Comparison of ENCODE assay signal across 39 cellular contexts in the genomic region with DNA sequence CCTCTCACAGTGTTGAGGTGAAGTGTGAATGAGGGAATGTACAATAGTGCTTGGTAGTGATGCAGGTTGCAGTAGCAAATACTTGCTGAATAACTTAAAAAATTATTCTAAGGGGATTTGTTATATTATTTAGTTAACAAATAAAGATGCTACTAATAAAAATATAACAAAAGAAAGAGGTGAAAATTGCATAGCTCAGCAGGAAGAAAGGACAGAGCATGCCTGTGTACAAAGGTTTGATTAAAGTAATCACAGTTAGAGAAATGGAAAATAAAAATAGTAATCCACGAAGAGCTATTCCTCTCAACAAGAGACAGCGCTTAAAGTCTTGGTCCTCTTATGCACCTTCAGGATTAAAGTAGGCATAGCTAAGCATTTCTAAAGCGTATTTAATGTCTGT.
"Had no signal": no experiment of that assay in that cellular context is flagged by ENCODE, and none has a peak within 500 bp of the region (broad histone marks: within the 10 kb centered on the region; RNA-seq: fewer than 3 reads in every experiment).

No MANE protein-coding gene starts in this region.

- H3K27me3 ChIP-seq: adrenal gland, ascending aorta, body of pancreas, brain microvascular endothelial cell, breast epithelium, cardiac muscle cell had no signal

- H3K4me3 Mint-ChIP-seq: activated naive CD4-positive, alpha-beta T cell treated with anti-CD3 and anti-CD28 coated beads for 36 hours; activated naive CD4-positive, alpha-beta T cell treated with anti-CD3 and anti-CD28 coated beads, Interleukin-2, amount 10 ng/mL, durations not matched to agents 7 days and 5 days; activated naive CD4-positive, alpha-beta T cell treated with anti-CD3 and anti-CD28 coated beads, Interleukin-2, amount 50 U/mL, for 24 hours; activated naive CD8-positive, alpha-beta T cell; activated naive CD8-positive, alpha-beta T cell treated with anti-CD3 and anti-CD28 coated beads for 36 hours; activated naive CD8-positive, alpha-beta T cell treated with anti-CD3 and anti-CD28 coated beads, Interleukin-2, amount 10 ng/mL, durations not matched to agents 7 days and 5 days; activated naive CD8-positive, alpha-beta T cell treated with anti-CD3 and anti-CD28 coated beads, Interleukin-2, amount 50 U/mL, for 24 hours; activated T-cell treated with anti-CD3 and anti-CD28 coated beads, Interleukin-2, amount 50 U/mL, for 24 hours; activated T-cell treated with anti-CD3 and anti-CD28 coated beads, Interleukin-2, amount 50 U/mL, for 4 hours; activated T-cell treated with anti-CD3 and anti-CD28 coated beads, Interleukin-2, amount 50 U/mL, for 72 hours; activated T-helper 1 cell treated with anti-CD3 and anti-CD28 coated beads, Interleukin-12 subunit alpha, Interleukin-12 subunit beta, Interleukin-2, Interleukin-4 antibody, amounts not matched to agents 30 ng/mL and 10 ng/mL and 1 ng/mL, durations not matched to agents 14 hours and 24 hours and 36 hours; activated T-helper 17 cell treated with anti-CD3 and anti-CD28 coated beads, Interleukin-2, amount 50 U/mL, for 72 hours; brain; central memory CD8-positive, alpha-beta T cell had no signal

- DNase-seq: activated effector memory CD4-positive, alpha-beta T cell treated with anti-CD3 and anti-CD28 coated beads, Interleukin-2, amount 50 U/mL, for 16 hours; activated effector memory CD4-positive, alpha-beta T cell treated with Interleukin-2 at 50 U/mL for 16 hours; activated gamma-delta T cell; activated gamma-delta T cell treated with Interleukin-2 at 50 U/mL for 16 hours; activated naive CD4-positive, alpha-beta T cell; activated naive CD4-positive, alpha-beta T cell treated with anti-CD3 and anti-CD28 coated beads for 36 hours; activated naive CD4-positive, alpha-beta T cell treated with anti-CD3 and anti-CD28 coated beads, Interleukin-2, amount 10 ng/mL, durations not matched to agents 7 days and 5 days; activated naive CD4-positive, alpha-beta T cell treated with anti-CD3 and anti-CD28 coated beads, Interleukin-2, amount 50 U/mL, for 16 hours; activated naive CD4-positive, alpha-beta T cell treated with Interleukin-2 at 50 U/mL for 16 hours; activated naive CD8-positive, alpha-beta T cell treated with anti-CD3 and anti-CD28 coated beads for 36 hours; activated naive CD8-positive, alpha-beta T cell treated with anti-CD3 and anti-CD28 coated beads, Interleukin-2, amount 10 ng/mL, durations not matched to agents 7 days and 5 days; activated naive CD8-positive, alpha-beta T cell treated with anti-CD3 and anti-CD28 coated beads, Interleukin-2, amount 50 U/mL, for 24 hours; activated T-cell treated with anti-CD3 and anti-CD28 coated beads, Interleukin-2, amount 50 U/mL, for 24 hours; activated T-cell treated with anti-CD3 and anti-CD28 coated beads, Interleukin-2, amount 50 U/mL, for 4 hours; activated T-cell treated with anti-CD3 and anti-CD28 coated beads, Interleukin-2, amount 50 U/mL, for 48 hours; activated T-cell treated with anti-CD3 and anti-CD28 coated beads, Interleukin-2, amount 50 U/mL, for 72 hours; adrenal gland; amniotic stem cell; amygdala; anterior cingulate cortex; aorta; body of pancreas; brain microvascular endothelial cell; caudate nucleus; central memory CD4-positive, alpha-beta T cell; cerebellar nuclear complex had no signal

- H3K9me3 Mint-ChIP-seq: activated naive CD4-positive, alpha-beta T cell treated with anti-CD3 and anti-CD28 coated beads for 36 hours; activated naive CD4-positive, alpha-beta T cell treated with anti-CD3 and anti-CD28 coated beads, Interleukin-2, amount 10 ng/mL, durations not matched to agents 7 days and 5 days; activated naive CD4-positive, alpha-beta T cell treated with anti-CD3 and anti-CD28 coated beads, Interleukin-2, amount 50 U/mL, for 24 hours; activated naive CD4-positive, alpha-beta T cell treated with anti-CD3 and anti-CD28 coated beads, Interleukin-2, amount 50 U/mL, for 72 hours; activated naive CD8-positive, alpha-beta T cell treated with anti-CD3 and anti-CD28 coated beads for 36 hours; activated naive CD8-positive, alpha-beta T cell treated with anti-CD3 and anti-CD28 coated beads, Interleukin-2, amount 10 ng/mL, durations not matched to agents 7 days and 5 days; activated naive CD8-positive, alpha-beta T cell treated with anti-CD3 and anti-CD28 coated beads, Interleukin-2, amount 50 U/mL, for 24 hours; activated T-cell treated with anti-CD3 and anti-CD28 coated beads, Interleukin-2, amount 50 U/mL, for 24 hours; activated T-cell treated with anti-CD3 and anti-CD28 coated beads, Interleukin-2, amount 50 U/mL, for 4 hours; activated T-cell treated with anti-CD3 and anti-CD28 coated beads, Interleukin-2, amount 50 U/mL, for 72 hours; activated T-helper 1 cell treated with anti-CD3 and anti-CD28 coated beads, Interleukin-12 subunit alpha, Interleukin-12 subunit beta, Interleukin-2, Interleukin-4 antibody, amounts not matched to agents 30 ng/mL and 10 ng/mL and 1 ng/mL, durations not matched to agents 14 hours and 24 hours and 36 hours; activated T-helper 17 cell treated with anti-CD3 and anti-CD28 coated beads, Interleukin-2, amount 50 U/mL, for 72 hours; activated T-helper 2 cell treated with anti-CD3 and anti-CD28 coated beads, Interferon-gamma antibody, Interleukin-2, Interleukin-4, amounts not matched to agents 10 μg/mL and 5 μg/mL and 100 μg/mL, durations not matched to agents 14 hours and 24 hours and 36 hours; brain; central memory CD8-positive, alpha-beta T cell had no signal

- H3K4me1 ChIP-seq: ascending aorta, body of pancreas, breast epithelium had no signal

- H3K27ac Mint-ChIP-seq: activated naive CD4-positive, alpha-beta T cell treated with anti-CD3 and anti-CD28 coated beads for 36 hours; activated naive CD4-positive, alpha-beta T cell treated with anti-CD3 and anti-CD28 coated beads, Interleukin-2, amount 10 ng/mL, durations not matched to agents 7 days and 5 days; activated naive CD4-positive, alpha-beta T cell treated with anti-CD3 and anti-CD28 coated beads, Interleukin-2, amount 50 U/mL, for 24 hours; activated naive CD4-positive, alpha-beta T cell treated with anti-CD3 and anti-CD28 coated beads, Interleukin-2, amount 50 U/mL, for 72 hours; activated naive CD8-positive, alpha-beta T cell; activated naive CD8-positive, alpha-beta T cell treated with anti-CD3 and anti-CD28 coated beads for 36 hours; activated naive CD8-positive, alpha-beta T cell treated with anti-CD3 and anti-CD28 coated beads, Interleukin-2, amount 10 ng/mL, durations not matched to agents 7 days and 5 days; activated naive CD8-positive, alpha-beta T cell treated with anti-CD3 and anti-CD28 coated beads, Interleukin-2, amount 50 U/mL, for 24 hours; activated T-cell treated with anti-CD3 and anti-CD28 coated beads, Interleukin-2, amount 50 U/mL, for 24 hours; activated T-cell treated with anti-CD3 and anti-CD28 coated beads, Interleukin-2, amount 50 U/mL, for 72 hours; activated T-helper 1 cell treated with anti-CD3 and anti-CD28 coated beads, Interleukin-12 subunit alpha, Interleukin-12 subunit beta, Interleukin-2, Interleukin-4 antibody, amounts not matched to agents 30 ng/mL and 10 ng/mL and 1 ng/mL, durations not matched to agents 14 hours and 24 hours and 36 hours; activated T-helper 17 cell treated with anti-CD3 and anti-CD28 coated beads, Interleukin-2, amount 50 U/mL, for 72 hours; activated T-helper 2 cell treated with anti-CD3 and anti-CD28 coated beads, Interferon-gamma antibody, Interleukin-2, Interleukin-4, amounts not matched to agents 10 μg/mL and 5 μg/mL and 100 μg/mL, durations not matched to agents 14 hours and 24 hours and 36 hours had no signal

- H3K27me3 Mint-ChIP-seq: activated naive CD4-positive, alpha-beta T cell treated with anti-CD3 and anti-CD28 coated beads, Interleukin-2, amount 10 ng/mL, durations not matched to agents 7 days and 5 days; activated naive CD4-positive, alpha-beta T cell treated with anti-CD3 and anti-CD28 coated beads, Interleukin-2, amount 50 U/mL, for 24 hours; activated naive CD8-positive, alpha-beta T cell; activated naive CD8-positive, alpha-beta T cell treated with anti-CD3 and anti-CD28 coated beads for 36 hours; activated naive CD8-positive, alpha-beta T cell treated with anti-CD3 and anti-CD28 coated beads, Interleukin-2, amount 10 ng/mL, durations not matched to agents 7 days and 5 days; activated naive CD8-positive, alpha-beta T cell treated with anti-CD3 and anti-CD28 coated beads, Interleukin-2, amount 50 U/mL, for 24 hours; activated T-cell treated with anti-CD3 and anti-CD28 coated beads, Interleukin-2, amount 50 U/mL, for 24 hours; activated T-helper 17 cell treated with anti-CD3 and anti-CD28 coated beads, Interleukin-2, amount 50 U/mL, for 72 hours; central memory CD8-positive, alpha-beta T cell had no signal

- H3K27ac ChIP-seq: adrenal gland, ascending aorta, body of pancreas, brain microvascular endothelial cell, breast epithelium, cardiac muscle cell had no signal

- H3K36me3 Mint-ChIP-seq: activated naive CD8-positive, alpha-beta T cell had no signal

- H3K4me3 ChIP-seq: adrenal gland, ascending aorta, body of pancreas, breast epithelium, cardiac muscle cell had no signal

- H3K4me1 Mint-ChIP-seq: activated naive CD4-positive, alpha-beta T cell treated with anti-CD3 and anti-CD28 coated beads, Interleukin-2, amount 10 ng/mL, durations not matched to agents 7 days and 5 days; activated naive CD8-positive, alpha-beta T cell treated with anti-CD3 and anti-CD28 coated beads, Interleukin-2, amount 50 U/mL, for 24 hours; activated T-helper 17 cell treated with anti-CD3 and anti-CD28 coated beads, Interleukin-2, amount 50 U/mL, for 72 hours had no signal

- H3K9me3 ChIP-seq: adrenal gland, ascending aorta, body of pancreas, breast epithelium had no signal

- FAIRE-seq: astrocyte, bronchial epithelial cell had no signal

- ATAC-seq: activated naive CD4-positive, alpha-beta T cell treated with anti-CD3 and anti-CD28 coated beads, Interleukin-2, amount 50 U/mL, for 72 hours; activated naive CD8-positive, alpha-beta T cell treated with anti-CD3 and anti-CD28 coated beads, Interleukin-2, amount 50 U/mL, for 24 hours; activated T-cell treated with anti-CD3 and anti-CD28 coated beads, Interleukin-2, amount 50 U/mL, for 4 hours; activated T-cell treated with anti-CD3 and anti-CD28 coated beads, Interleukin-2, amount 50 U/mL, for 72 hours; activated T-helper 17 cell treated with anti-CD3 and anti-CD28 coated beads, Interleukin-2, amount 50 U/mL, for 72 hours; body of pancreas had no signal
